ENCODE assay signal across 14 cellular contexts in genomic region chr15:78325092-78325843, GRCh38. TPM values are rescaled to one million over a fixed set of nuclear protein-coding genes. Genes with fewer than 3 reads are reported as not detected.
DNase-seq lines count a peak whose midpoint lies in the region; ATAC-seq, FAIRE-seq and TF ChIP-seq lines count a peak whose summit lies in the region.
"Had no signal": no experiment of that assay in that cellular context is flagged by ENCODE, and none has a peak within 500 bp of the region (broad histone marks: within the 10 kb centered on the region; RNA-seq: fewer than 3 reads in every experiment).

No MANE protein-coding gene starts in this region.

- DNase-seq in AG20443 (ENCODE audit: low spot score) (peak; percentile 53), M059J (ENCODE audit: low read depth) (peak; percentile 58), dermis blood vessel endothelial cell (peak; percentile 25), kidney (peak; percentile 33)
- DNase-seq in central memory CD4-positive, alpha-beta T cell, result no peak
- DNase-seq in stimulated activated CD4-positive, alpha-beta T cell treated with anti-CD3 and anti-CD28 coated beads, Interleukin-2, amount 100 ng/mL, for 48 hours, result no peak
- DNase-seq: esophagus squamous epithelium, NCI-H1092 treated with DMSO at 0.1 percent for 48 hours, ovary had no signal

- no peak overlapping the region for H3K27ac ChIP-seq in kidney (ENCODE audit: low read depth in 2 of 2, low read length in 2 of 2)
- H3K27ac ChIP-seq: esophagus squamous epithelium, ovary, VCaP had no signal

- no peak overlapping the region for H3K9ac ChIP-seq in kidney (ENCODE audit: low read length in 2 of 2)

- no peaks in the 10 kb centered on the region for H3K9me3 ChIP-seq in kidney (ENCODE audit: control insufficient read depth in 1 of 2, low read length in 2 of 2)
- H3K9me3 ChIP-seq: esophagus squamous epithelium, ovary had no signal

- intact Hi-C loops in kidney (cut with DNase I), result no loop called here

- no peaks in the 10 kb centered on the region for H3K4me1 ChIP-seq in kidney (ENCODE audit: control insufficient read depth in 1 of 2, insufficient read depth in 1 of 2, low read depth in 1 of 2, low read length in 2 of 2)

- no peaks in the 10 kb centered on the region for H3K36me3 ChIP-seq in kidney (ENCODE audit: control insufficient read depth in 1 of 2, insufficient read depth in 2 of 2, low read length in 2 of 2)
- H3K36me3 ChIP-seq: esophagus squamous epithelium, ovary had no signal

- ATAC-seq in GM18868 (IDR thresholded peaks at IDR 0.05; ENCODE audit: unreplicated experiment) (no peak), HG02981 (IDR thresholded peaks at IDR 0.05; ENCODE audit: unreplicated experiment) (no peak)

- no peak for FAIRE-seq in kidney (lab: Jason Lieb, UNC)
- FAIRE-seq: D721Med had no signal

- H3K4me3 ChIP-seq in kidney (ENCODE audit: low read length in 2 of 2), result no peak overlapping the region
- H3K4me3 ChIP-seq: esophagus squamous epithelium, ovary had no signal

- no peak for TF ChIP-seq CTCF in kidney (IDR thresholded peaks at IDR 0.05; ENCODE audit: borderline replicate concordance, extremely low read depth, insufficient read depth)

RNA-seq across cellular contexts. Expression of gene CRABP1, which starts 14.9 kb away (rescaled TPM):
- total RNA-seq in M059J (2014; rRNA removed; shearing (Covaris generic)), result not detected in 2 replicates
- total RNA-seq in dermis blood vessel endothelial cell (not detected in 2 replicates), kidney (not detected)
- 61.0 TPM for polyA plus RNA-seq in kidney (ENCODE audit: insufficient read depth, low read depth, low replicate concordance)
- total RNA-seq: esophagus squamous epithelium, mesenteric fat pad had no signal

RNA-seq across cellular contexts. Expression of gene SKIC8, which starts 25.9 kb away (rescaled TPM):
- 61.7 and 64.5 TPM in 2 replicates for total RNA-seq in M059J (2014; rRNA removed; shearing (Covaris generic))
- total RNA-seq in dermis blood vessel endothelial cell (64.1 and 76.2 TPM in 2 replicates), kidney (48.5 TPM)
- polyA plus RNA-seq in kidney (ENCODE audit: insufficient read depth, low read depth, low replicate concordance), result 87.4 TPM

Comparison
In these comparisons a context has a peak if more than half of its experiments do, and no peak if none do; other contexts are left out.
1. DNase-seq: peak in AG20443 (single experiment), M059J (single experiment), dermis blood vessel endothelial cell (single experiment) and kidney (single experiment); none in central memory CD4-positive, alpha-beta T cell (single experiment) and stimulated activated CD4-positive, alpha-beta T cell treated with anti-CD3 and anti-CD28 coated beads, Interleukin-2, amount 100 ng/mL, for 48 hours (0 of 2).